14 cellular contexts compared by ENCODE assay signal in the genomic region with DNA sequence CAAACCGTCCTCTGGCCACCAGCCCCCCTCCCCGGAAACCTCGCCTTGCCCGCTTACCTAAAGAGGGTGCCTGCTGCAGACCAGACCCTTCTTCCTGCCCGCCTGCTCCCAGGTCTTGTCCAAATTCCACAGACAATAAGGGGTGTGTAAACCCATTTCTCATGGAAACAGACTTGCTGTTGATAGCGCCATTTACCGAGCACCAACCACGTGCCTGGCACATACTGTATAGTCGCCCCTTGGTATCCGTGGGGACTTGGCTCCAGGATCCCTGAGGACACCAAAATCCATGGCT. TPM values are rescaled to one million over a fixed set of nuclear protein-coding genes. Genes with fewer than 3 reads are reported as not detected.
A peak's percentile ranks its signal among the peaks of the same experiment; 100 is the strongest.
DNase-seq lines count a peak whose midpoint lies in the region; ATAC-seq, FAIRE-seq and TF ChIP-seq lines count a peak whose summit lies in the region.
"Had no signal": no experiment of that assay in that cellular context is flagged by ENCODE, and none has a peak within 500 bp of the region (broad histone marks: within the 10 kb centered on the region; RNA-seq: fewer than 3 reads in every experiment).

No MANE protein-coding gene starts in this region.

- no peak overlapping the region; the same call in 1 of the 2 replicates for H2AFZ ChIP-seq in GM12878 (ENCODE audit: control insufficient read depth, low read depth, low read length)

- SMC1A ChIA-PET in GM12878 (lab: Charles Lee; ENCODE audit: uncharacterized antibody, unreplicated experiment) = no interaction called here

- no peaks in the 10 kb centered on the region for H3K4me1 ChIP-seq in GM12878 (ENCODE audit: control insufficient read depth, insufficient read depth, low read length)
- H3K4me1 ChIP-seq: prostate gland had no signal

- no peak overlapping the region for H3K9ac ChIP-seq in GM12878 (ENCODE audit: control insufficient read depth, insufficient read depth, low read length)

- no peak overlapping the region for H3K4me2 ChIP-seq in GM12878 (ENCODE audit: control insufficient read depth, insufficient read depth)

- H3K4me3 Mint-ChIP-seq in naive thymus-derived CD8-positive, alpha-beta T cell = no peak overlapping the region
- H3K4me3 Mint-ChIP-seq: CD8-positive, alpha-beta T cell; naive B cell had no signal

- H3K36me3 Mint-ChIP-seq in naive thymus-derived CD8-positive, alpha-beta T cell = no peaks in the 10 kb centered on the region
- H3K36me3 Mint-ChIP-seq: CD8-positive, alpha-beta T cell; naive B cell had no signal

- no peak for TF ChIP-seq EP300 in GM12878 (IDR thresholded peaks at IDR 0.05; ENCODE audit: borderline replicate concordance in 1 of 2, control insufficient read depth in 1 of 2, low read depth in 2 of 2, low read length in 2 of 2)

- intact Hi-C loops in GM12878 (cut with micrococcal nuclease; ENCODE audit: unreplicated experiment) = loop anchor here (5.0 kb wide), 2 partner anchors 43 to 73 kb away; partner anchors contain the start of gene TSPAN17

- no peaks in the 10 kb centered on the region for H3K9me3 ChIP-seq in GM12878 (replicated peaks; ENCODE audit: control insufficient read depth, insufficient read depth, low read length)
- H3K9me3 ChIP-seq: esophagus squamous epithelium, prostate gland had no signal

- H3K27ac ChIP-seq in C4-2B (no peak overlapping the region), GM12878 (ENCODE audit: control insufficient read depth, insufficient read depth) (no peak overlapping the region)
- H3K27ac ChIP-seq: esophagus squamous epithelium, prostate gland had no signal

- H3K27me3 ChIP-seq in GM12878 (replicated peaks in 1 of 2; ENCODE audit: control insufficient read depth in 2 of 2, insufficient read depth in 2 of 2, low read length in 1 of 2) = no peaks in the 10 kb centered on the region

- peak overlapping the region in 1 of 10 donors; percentile 28 for H3K27ac Mint-ChIP-seq in naive thymus-derived CD8-positive, alpha-beta T cell
- H3K27ac Mint-ChIP-seq: CD8-positive, alpha-beta T cell had no signal

- TF ChIP-seq POLR2A in GM12878 (IDR thresholded peaks at IDR 0.05; ENCODE audit: low read depth, low read length) = no peak

- DNase-seq in GM12878 (ENCODE audit: low read depth, low spot score) = no peak
- no peak for DNase-seq in GM10248 (ENCODE audit: extremely low spot score)
- DNase-seq in naive thymus-derived CD8-positive, alpha-beta T cell = no peak
- DNase-seq: amniotic stem cell, esophagus squamous epithelium had no signal

- no peak for FAIRE-seq in GM12878 (lab: Jason Lieb, UNC)
- FAIRE-seq: small intestine had no signal

- no peak overlapping the region for H3K4me3 ChIP-seq in GM12878
- H3K4me3 ChIP-seq: esophagus squamous epithelium, lung, prostate gland had no signal

- 8% methylated on average over 10 of the region's 10 CpGs for WGBS in GM12878 (ENCODE audit: insufficient coverage, insufficient replicate concordance, low lambda C conversion rate, missing lambda C conversion rate)

- POLR2A ChIA-PET in GM12878 (lab: Charles Lee) = no interaction called here
- POLR2A ChIA-PET in GM10248 (lab: Yijun Ruan, JAX) = no interaction called here
- POLR2A ChIA-PET in naive thymus-derived CD8-positive, alpha-beta T cell (lab: Charles Lee) = interaction anchor here (1.0 to 3.3 kb wide), 4 partner anchors 30 to 158 kb away, joined by 3 to 15 read pairs (median 7); partner anchors contain the start of gene CLTB

- no peaks in the 10 kb centered on the region for H4K20me1 ChIP-seq in GM12878 (ENCODE audit: control insufficient read depth, insufficient read depth)

- no peaks in the 10 kb centered on the region for H3K9me3 Mint-ChIP-seq in naive thymus-derived CD8-positive, alpha-beta T cell
- H3K9me3 Mint-ChIP-seq: CD8-positive, alpha-beta T cell; naive B cell had no signal

- in situ Hi-C loops in GM12878 (cut with MboI) = no loop called here

- BruUV-seq in GM12878 (replicated peaks; lab: Mats Ljungman, UMichigan) = no TSS peak

- no peaks in the 10 kb centered on the region for H3K79me2 ChIP-seq in GM12878 (ENCODE audit: control insufficient read depth, insufficient read depth, low read length)

- peaks cover 0 to 5% (median 0%) of the 10 kb centered on the region in 5 donors for H3K27me3 Mint-ChIP-seq in naive thymus-derived CD8-positive, alpha-beta T cell

- H3K4me1 Mint-ChIP-seq in naive thymus-derived CD8-positive, alpha-beta T cell = peaks cover 3 to 12% (median 6%) of the 10 kb centered on the region in 4 donors

- no peaks in the 10 kb centered on the region for H3K36me3 ChIP-seq in GM12878 (ENCODE audit: control insufficient read depth in 2 of 2, insufficient read depth in 2 of 2, low read length in 1 of 2)
- H3K36me3 ChIP-seq: esophagus squamous epithelium, prostate gland had no signal

- TF ChIP-seq CTCF in C4-2B (conservative IDR thresholded peaks at IDR 0.05) (peak; percentile 73), GM12878 (IDR thresholded peaks at IDR 0.05 in 2 of 3, conservative IDR thresholded peaks at IDR 0.05 in 1 of 3; ENCODE audit: control insufficient read depth in 2 of 3, extremely low read depth in 1 of 3, insufficient read depth in 1 of 3, low read depth in 3 of 3, low read length in 3 of 3) (no peak), GM10248 (IDR thresholded peaks at IDR 0.05; ENCODE audit: control extremely low read depth, extremely low read depth, low read depth, missing control alignments) (no peak)

- RAD21 ChIA-PET in GM12878 (lab: Charles Lee; ENCODE audit: unreplicated experiment) = interaction anchor here (0.9 to 1.8 kb wide), 4 partner anchors 31 to 156 kb away, joined by 4 to 5 read pairs (median 4); partner anchors contain the start of gene TSPAN17

- peak; percentile 11 for ATAC-seq in HG03175 (IDR thresholded peaks at IDR 0.05; ENCODE audit: unreplicated experiment)
- peak; percentile 8; the same call in 2 of the 3 replicates for ATAC-seq in GM12878
- ATAC-seq in GM21529 (IDR thresholded peaks at IDR 0.05; ENCODE audit: unreplicated experiment) = no peak
- ATAC-seq in naive thymus-derived CD8-positive, alpha-beta T cell = no peak

- CTCF ChIA-PET in GM12878 (lab: Yijun Ruan, JAX) (interaction anchor here (1.0 to 4.1 kb wide), 6 partner anchors 11 to 844 kb away, joined by 3 to 27 read pairs (median 6); partner anchors contain the start of gene TSPAN17), GM10248 (lab: Yijun Ruan, JAX) (interaction anchor here (0.9 to 3.2 kb wide), 17 partner anchors 9 to 845 kb away, joined by 3 to 15 read pairs (median 4); partner anchors contain the start of genes CDHR2 and TSPAN17)

- no peak for TF ChIP-seq RAD21 in GM12878 (IDR thresholded peaks at IDR 0.05; ENCODE audit: insufficient read depth, low read depth, low read length)

RNA-seq across cellular contexts. Expression of gene CDHR2, which starts 25.1 kb away (rescaled TPM):
- 0.15 TPM in 1 of 2 replicates, not detected in the other for total RNA-seq in GM12878 (2013; cell fraction: nucleolus; rRNA removed)
- total RNA-seq in GM12878 (2014; rRNA removed) (0.06 TPM in 1 of 2 replicates, not detected in the other), GM12878 (2014; rRNA removed; fragmentation: Illumina TruSeq; extraction: Trizol) (0.04 TPM in 1 of 2 replicates, not detected in the other), GM12878 (2021) (0.21 and 0.46 TPM in 2 replicates)
- not detected for polyA plus RNA-seq in GM12878 (2011; ENCODE audit: low read depth)
- polyA plus RNA-seq in GM12878 (2011; rRNA removed) (0.03 and 0.10 TPM in 2 replicates), GM12878 (2014; fragmentation: Illumina TruSeq; extraction: Trizol) (not detected in 2 replicates), GM12878 (2014; fragmentation: Nextera tagmentation; extraction: Ambion mirVana) (not detected), GM12878 (2014; rRNA removed) (not detected in 2 replicates), GM12878 (2016; fragmentation: Nextera tagmentation; extraction: Ambion mirVana) (under 1 TPM in 1 of 2 experiments, not detected in 1; 0.19 TPM)
- polyA plus RNA-seq in GM12878 (2011; cell fraction: cytosol; rRNA removed) = 0.01 and 0.02 TPM in 2 replicates
- polyA plus RNA-seq in GM12878 (2011; cell fraction: nucleus; rRNA removed) = 0.06 and 0.40 TPM in 2 replicates
- 0.15 TPM in 1 of 2 replicates, not detected in the other for polyA plus RNA-seq in GM12878 (2012)
- polyA minus RNA-seq in GM12878 (2011; rRNA and poly(A)+ RNA removed) = not detected in 2 replicates
- 0.94 TPM in 1 of 2 replicates, not detected in the other for polyA minus RNA-seq in GM12878 (2011; cell fraction: cytosol; rRNA and poly(A)+ RNA removed)
- polyA minus RNA-seq in GM12878 (2011; cell fraction: nucleus; rRNA and poly(A)+ RNA removed) = 0.12 TPM in 1 of 2 replicates, not detected in the other
- 1 to 10 TPM; 3.6 to 4.8 TPM for total RNA-seq in naive thymus-derived CD8-positive, alpha-beta T cell
- polyA plus RNA-seq in naive thymus-derived CD8-positive, alpha-beta T cell = under 1 TPM in 1 of 3 donors, not detected in 2; 0.26 TPM

RNA-seq across cellular contexts. Expression of gene GPRIN1, which starts 35.7 kb away (rescaled TPM):
- 1.5 and 2.3 TPM in 2 replicates for total RNA-seq in GM12878 (2013; cell fraction: nucleolus; rRNA removed)
- total RNA-seq in GM12878 (2014; rRNA removed) = 8.3 and 10.1 TPM in 2 replicates
- 4.7 and 5.8 TPM in 2 replicates for total RNA-seq in GM12878 (2014; rRNA removed; fragmentation: Illumina TruSeq; extraction: Trizol)
- total RNA-seq in GM12878 (2021) = 14.2 and 16.3 TPM in 2 replicates
- 1.1 TPM for polyA plus RNA-seq in GM12878 (2011; ENCODE audit: low read depth)
- 0.59 and 1.7 TPM in 2 replicates for polyA plus RNA-seq in GM12878 (2011; rRNA removed)
- polyA plus RNA-seq in GM12878 (2011; cell fraction: cytosol; rRNA removed) = 1.4 and 1.8 TPM in 2 replicates
- 1.5 and 2.2 TPM in 2 replicates for polyA plus RNA-seq in GM12878 (2011; cell fraction: nucleus; rRNA removed)
- polyA plus RNA-seq in GM12878 (2012) = 1.4 and 1.8 TPM in 2 replicates
- 3.4 and 5.5 TPM in 2 replicates for polyA plus RNA-seq in GM12878 (2014; fragmentation: Illumina TruSeq; extraction: Trizol)
- under 1 TPM; 0.52 to 0.60 TPM for polyA plus RNA-seq in GM12878 (2014; fragmentation: Nextera tagmentation; extraction: Ambion mirVana)
- polyA plus RNA-seq in GM12878 (2014; rRNA removed) = 7.6 and 9.4 TPM in 2 replicates
- polyA plus RNA-seq in GM12878 (2016; fragmentation: Nextera tagmentation; extraction: Ambion mirVana) = 1 to 10 TPM in 1 of 2 experiments, under 1 TPM in 1; 0.74 to 3.5 TPM
- 1.3 and 2.1 TPM in 2 replicates for polyA minus RNA-seq in GM12878 (2011; rRNA and poly(A)+ RNA removed)
- 1.6 TPM in 2 replicates for polyA minus RNA-seq in GM12878 (2011; cell fraction: cytosol; rRNA and poly(A)+ RNA removed)
- polyA minus RNA-seq in GM12878 (2011; cell fraction: nucleus; rRNA and poly(A)+ RNA removed) = 0.48 and 1.6 TPM in 2 replicates
- total RNA-seq in naive thymus-derived CD8-positive, alpha-beta T cell = under 1 TPM in 1 of 2 experiments, not detected in 1; 0.11 TPM
- under 1 TPM in 2 of 3 donors, not detected in 1; 0.06 to 0.27 TPM for polyA plus RNA-seq in naive thymus-derived CD8-positive, alpha-beta T cell

RNA-seq across cellular contexts. Expression of gene RNF44, which starts 37.0 kb away (rescaled TPM):
- 66.8 and 80.6 TPM in 2 replicates for total RNA-seq in GM12878 (2013; cell fraction: nucleolus; rRNA removed)
- total RNA-seq in GM12878 (2014; rRNA removed) (8.8 and 9.4 TPM in 2 replicates), GM12878 (2014; rRNA removed; fragmentation: Illumina TruSeq; extraction: Trizol) (5.7 and 5.8 TPM in 2 replicates), GM12878 (2021) (46.5 and 51.9 TPM in 2 replicates)
- 8.0 TPM for polyA plus RNA-seq in GM12878 (2011; ENCODE audit: low read depth)
- polyA plus RNA-seq in GM12878 (2011; rRNA removed) (5.1 and 8.8 TPM in 2 replicates), GM12878 (2014; fragmentation: Illumina TruSeq; extraction: Trizol) (5.2 and 10.4 TPM in 2 replicates), GM12878 (2014; fragmentation: Nextera tagmentation; extraction: Ambion mirVana) (1 to 10 TPM; 1.7 to 3.5 TPM), GM12878 (2014; rRNA removed) (31.9 and 35.0 TPM in 2 replicates), GM12878 (2016; fragmentation: Nextera tagmentation; extraction: Ambion mirVana) (1 to 10 TPM; 6.4 to 7.1 TPM)
- 8.6 and 12.4 TPM in 2 replicates for polyA plus RNA-seq in GM12878 (2011; cell fraction: cytosol; rRNA removed)
- polyA plus RNA-seq in GM12878 (2011; cell fraction: nucleus; rRNA removed) = 145 and 166 TPM in 2 replicates
- polyA plus RNA-seq in GM12878 (2012) = 30.9 and 39.8 TPM in 2 replicates
- polyA minus RNA-seq in GM12878 (2011; rRNA and poly(A)+ RNA removed) = 3.8 and 8.8 TPM in 2 replicates
- polyA minus RNA-seq in GM12878 (2011; cell fraction: cytosol; rRNA and poly(A)+ RNA removed) = 8.7 and 10.7 TPM in 2 replicates
- 34.7 and 54.1 TPM in 2 replicates for polyA minus RNA-seq in GM12878 (2011; cell fraction: nucleus; rRNA and poly(A)+ RNA removed)
- 100 to 1,000 TPM; 271 to 281 TPM for total RNA-seq in naive thymus-derived CD8-positive, alpha-beta T cell
- polyA plus RNA-seq in naive thymus-derived CD8-positive, alpha-beta T cell = 1 to 10 TPM; 1.2 to 4.1 (median 3.2) TPM

RNA-seq across cellular contexts. Expression of gene SNCB, which starts 56.1 kb away (rescaled TPM):
- 0.59 and 0.81 TPM in 2 replicates for total RNA-seq in GM12878 (2013; cell fraction: nucleolus; rRNA removed)
- total RNA-seq in GM12878 (2014; rRNA removed) (not detected in 2 replicates), GM12878 (2014; rRNA removed; fragmentation: Illumina TruSeq; extraction: Trizol) (not detected in 2 replicates), GM12878 (2021) (not detected in 2 replicates)
- polyA plus RNA-seq in GM12878 (2011; ENCODE audit: low read depth) = not detected
- polyA plus RNA-seq in GM12878 (2011; rRNA removed) (0.75 and 1.1 TPM in 2 replicates), GM12878 (2014; fragmentation: Illumina TruSeq; extraction: Trizol) (not detected in 2 replicates), GM12878 (2014; fragmentation: Nextera tagmentation; extraction: Ambion mirVana) (not detected), GM12878 (2014; rRNA removed) (not detected in 2 replicates), GM12878 (2016; fragmentation: Nextera tagmentation; extraction: Ambion mirVana) (not detected)
- 0.90 and 1.9 TPM in 2 replicates for polyA plus RNA-seq in GM12878 (2011; cell fraction: cytosol; rRNA removed)
- 1.1 and 1.5 TPM in 2 replicates for polyA plus RNA-seq in GM12878 (2011; cell fraction: nucleus; rRNA removed)
- 0.31 and 0.32 TPM in 2 replicates for polyA plus RNA-seq in GM12878 (2012)
- 0.67 TPM in 1 of 2 replicates, not detected in the other for polyA minus RNA-seq in GM12878 (2011; rRNA and poly(A)+ RNA removed)
- not detected in 2 replicates for polyA minus RNA-seq in GM12878 (2011; cell fraction: cytosol; rRNA and poly(A)+ RNA removed)
- polyA minus RNA-seq in GM12878 (2011; cell fraction: nucleus; rRNA and poly(A)+ RNA removed) = 0.36 TPM in 1 of 2 replicates, not detected in the other
- not detected for total RNA-seq in naive thymus-derived CD8-positive, alpha-beta T cell
- polyA plus RNA-seq in naive thymus-derived CD8-positive, alpha-beta T cell = not detected
- total RNA-seq: CD8-positive, alpha-beta T cell; esophagus squamous epithelium; lung; prostate gland; T-helper 2 cell treated with Interferon-gamma antibody and Interleukin-4, amounts not matched to agents 100 ng/mL and 5 ng/mL, for 36 hours had no signal

RNA-seq across cellular contexts. Expression of gene EIF4E1B, which starts 56.2 kb away (rescaled TPM):
- not detected in 2 replicates for total RNA-seq in GM12878 (2013; cell fraction: nucleolus; rRNA removed)
- not detected in 2 replicates for total RNA-seq in GM12878 (2014; rRNA removed)
- not detected in 2 replicates for total RNA-seq in GM12878 (2014; rRNA removed; fragmentation: Illumina TruSeq; extraction: Trizol)
- total RNA-seq in GM12878 (2021) = not detected in 2 replicates
- polyA plus RNA-seq in GM12878 (2011; ENCODE audit: low read depth) = not detected
- polyA plus RNA-seq in GM12878 (2011; rRNA removed) = not detected in 2 replicates
- not detected in 2 replicates for polyA plus RNA-seq in GM12878 (2011; cell fraction: cytosol; rRNA removed)
- not detected in 2 replicates for polyA plus RNA-seq in GM12878 (2011; cell fraction: nucleus; rRNA removed)
- not detected in 2 replicates for polyA plus RNA-seq in GM12878 (2012)
- polyA plus RNA-seq in GM12878 (2014; fragmentation: Illumina TruSeq; extraction: Trizol) = not detected in 2 replicates
- polyA plus RNA-seq in GM12878 (2014; fragmentation: Nextera tagmentation; extraction: Ambion mirVana) = not detected
- not detected in 2 replicates for polyA plus RNA-seq in GM12878 (2014; rRNA removed)
- polyA plus RNA-seq in GM12878 (2016; fragmentation: Nextera tagmentation; extraction: Ambion mirVana) = not detected
- polyA minus RNA-seq in GM12878 (2011; rRNA and poly(A)+ RNA removed) = not detected in 2 replicates
- polyA minus RNA-seq in GM12878 (2011; cell fraction: cytosol; rRNA and poly(A)+ RNA removed) = not detected in 2 replicates
- not detected in 2 replicates for polyA minus RNA-seq in GM12878 (2011; cell fraction: nucleus; rRNA and poly(A)+ RNA removed)
- total RNA-seq in naive thymus-derived CD8-positive, alpha-beta T cell = not detected
- polyA plus RNA-seq in naive thymus-derived CD8-positive, alpha-beta T cell = not detected
- total RNA-seq: CD8-positive, alpha-beta T cell; esophagus squamous epithelium; lung; T-helper 2 cell treated with Interferon-gamma antibody and Interleukin-4, amounts not matched to agents 100 ng/mL and 5 ng/mL, for 36 hours had no signal
- polyA plus RNA-seq: lung had no signal

Comparison
In these comparisons a context has a peak if more than half of its experiments do, and no peak if none do; other contexts are left out.
1. ATAC-seq: peak in HG03175 (single experiment) and GM12878 (single experiment); none in GM21529 (single experiment) and naive thymus-derived CD8-positive, alpha-beta T cell (0 of 2).